Comparison of ENCODE assay signal across 20 cellular contexts in the genomic region with DNA sequence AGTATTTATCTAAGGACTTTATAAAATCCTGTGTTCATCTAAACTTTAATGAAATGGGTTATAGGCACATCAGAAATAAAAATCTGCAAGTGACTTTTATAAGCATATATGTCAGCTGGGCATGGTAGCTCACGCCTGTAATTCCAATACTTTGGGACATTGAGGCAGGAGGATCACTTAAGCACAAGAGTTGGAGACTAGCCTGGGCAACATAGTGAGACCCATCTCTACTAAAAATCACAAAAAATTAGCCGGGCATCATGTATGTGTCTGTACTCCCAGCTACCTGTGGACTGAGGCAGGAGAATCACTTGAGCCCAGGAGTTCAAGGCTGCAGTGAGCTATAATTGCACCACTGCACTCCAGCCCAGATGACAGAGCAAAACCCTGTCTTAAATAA. TPM values are rescaled to one million over a fixed set of nuclear protein-coding genes. Genes with fewer than 3 reads are reported as not detected.
DNase-seq lines count a peak whose midpoint lies in the region; ATAC-seq, FAIRE-seq and TF ChIP-seq lines count a peak whose summit lies in the region.
"Had no signal": no experiment of that assay in that cellular context is flagged by ENCODE, and none has a peak within 500 bp of the region (broad histone marks: within the 10 kb centered on the region; RNA-seq: fewer than 3 reads in every experiment).

No MANE protein-coding gene starts in this region.

- 91% methylated on average over 2 of the region's 2 CpGs for WGBS in HUES64

- H3K27ac ChIP-seq in HUES64 (ENCODE audit: low read depth, low read length): peak overlapping the region; percentile 36; the same call in 1 of the 2 replicates
- no peak overlapping the region for H3K27ac ChIP-seq in kidney (ENCODE audit: low read depth in 2 of 2, low read length in 2 of 2)

- H3K36me3 Mint-ChIP-seq in chondrocyte (ENCODE audit: low read depth): no peaks in the 10 kb centered on the region
- H3K36me3 Mint-ChIP-seq: CD4-positive, CD25-positive, alpha-beta regulatory T cell; CD8-positive, alpha-beta memory T cell had no signal

- no peak for TF ChIP-seq CTCF in chondrocyte (IDR thresholded peaks at IDR 0.05)
- TF ChIP-seq CTCF in omental fat pad (IDR thresholded peaks at IDR 0.05): no peak
- no peak for TF ChIP-seq CTCF in kidney (IDR thresholded peaks at IDR 0.05; ENCODE audit: borderline replicate concordance, extremely low read depth, insufficient read depth)

- H3K27me3 ChIP-seq in HUES64 (ENCODE audit: insufficient read depth, low read length): no peaks in the 10 kb centered on the region
- H3K27me3 ChIP-seq: BE2C had no signal

- no peaks in the 10 kb centered on the region for H3K27me3 Mint-ChIP-seq in chondrocyte (ENCODE audit: low read depth)

- intact Hi-C loops in kidney (cut with DNase I): no loop called here

- H3K9me3 ChIP-seq in HUES64 (ENCODE audit: insufficient read depth, low read depth, low read length): no peaks in the 10 kb centered on the region
- no peaks in the 10 kb centered on the region for H3K9me3 ChIP-seq in kidney (ENCODE audit: control insufficient read depth in 1 of 2, low read length in 2 of 2)
- H3K9me3 ChIP-seq: BE2C, HAP-1 had no signal

- no peaks in the 10 kb centered on the region for H3K9me3 Mint-ChIP-seq in chondrocyte (ENCODE audit: low read depth)
- H3K9me3 Mint-ChIP-seq: CD4-positive, CD25-positive, alpha-beta regulatory T cell had no signal

- H3K4me3 ChIP-seq in HUES64 (ENCODE audit: low read length): no peak overlapping the region
- H3K4me3 ChIP-seq in kidney (ENCODE audit: low read length in 2 of 2): no peak overlapping the region
- H3K4me3 ChIP-seq: HAP-1 had no signal

- H3K4me1 ChIP-seq in HUES64 (ENCODE audit: insufficient read depth, low read length) (peaks cover 26% of the 10 kb centered on the region), kidney (ENCODE audit: control insufficient read depth in 1 of 2, insufficient read depth in 1 of 2, low read depth in 1 of 2, low read length in 2 of 2) (peaks cover 0 to 12% of the 10 kb centered on the region in 2 donors)

- no peak overlapping the region for H3K9ac ChIP-seq in HUES64 (ENCODE audit: low read depth, low read length)
- no peak overlapping the region for H3K9ac ChIP-seq in kidney (ENCODE audit: low read length in 2 of 2)

- no peak for DNase-seq in chondrocyte (ENCODE audit: low spot score)
- DNase-seq in omental fat pad (ENCODE audit: low spot score): no peak
- no peak for DNase-seq in NCI-H2171 treated with DMSO at 0.1 percent for 48 hours (lab: John Stamatoyannopoulos, UW)
- DNase-seq in kidney: no peak
- DNase-seq in NCI-H524 treated with DMSO at 0.1 percent for 48 hours (lab: John Stamatoyannopoulos, UW): no peak
- DNase-seq: ACHN; BE2C; C1 segment of cervical spinal cord; CD4-positive, CD25-positive, alpha-beta regulatory T cell; CD8-positive, alpha-beta memory T cell; COR-L47 had no signal

- H3K27ac Mint-ChIP-seq in chondrocyte (ENCODE audit: unreplicated experiment): peak overlapping the region; percentile 43
- H3K27ac Mint-ChIP-seq: CD4-positive, CD25-positive, alpha-beta regulatory T cell; CD8-positive, alpha-beta memory T cell had no signal

- FAIRE-seq in kidney (lab: Jason Lieb, UNC): no peak
- FAIRE-seq: A204.1, G401.6, GM12891, GM19239, H1, HTR-8/SVneo had no signal

- H3K4me3 Mint-ChIP-seq in chondrocyte (ENCODE audit: unreplicated experiment): no peak overlapping the region
- H3K4me3 Mint-ChIP-seq: CD4-positive, CD25-positive, alpha-beta regulatory T cell; CD8-positive, alpha-beta memory T cell had no signal

- no peaks in the 10 kb centered on the region for H3K36me3 ChIP-seq in HUES64 (ENCODE audit: insufficient read depth, low read length)
- H3K36me3 ChIP-seq in kidney (ENCODE audit: control insufficient read depth in 1 of 2, insufficient read depth in 2 of 2, low read length in 2 of 2): no peaks in the 10 kb centered on the region
- H3K36me3 ChIP-seq: BE2C, HAP-1 had no signal

- peaks cover 63% of the 10 kb centered on the region for H3K4me1 Mint-ChIP-seq in chondrocyte (ENCODE audit: low read depth)
- H3K4me1 Mint-ChIP-seq: CD4-positive, CD25-positive, alpha-beta regulatory T cell; CD8-positive, alpha-beta memory T cell had no signal

- ATAC-seq in omental fat pad (ENCODE audit: low FRiP score) (peak; percentile 20), HG03469 (IDR thresholded peaks at IDR 0.05; ENCODE audit: unreplicated experiment) (no peak)

RNA-seq across cellular contexts. Expression of a gene that starts 20.9 kb away (rescaled TPM):
- 2.6 TPM for polyA plus RNA-seq in HUES64 (2013, experiment 1 of 2)
- 3.7 TPM for polyA plus RNA-seq in HUES64 (2013, experiment 2 of 2)
- total RNA-seq in chondrocyte: 40.5 to 46.5 TPM (median 42.0 TPM) in 3 replicates
- 10 to 100 TPM; 29.6 to 60.3 (median 48.3) TPM for total RNA-seq in omental fat pad
- total RNA-seq in kidney: 38.6 TPM
- 14.4 TPM for polyA plus RNA-seq in kidney (ENCODE audit: insufficient read depth, low read depth, low replicate concordance)
- polyA plus RNA-seq: CD8-positive, alpha-beta memory T cell had no signal
